In genomic region chr14:79831198-79831890, GRCh38 we compare ENCODE assay signal across 21 cellular contexts.
DNase-seq lines count a peak whose midpoint lies in the region; ATAC-seq and TF ChIP-seq lines count a peak whose summit lies in the region.
"Had no signal": no experiment of that assay in that cellular context is flagged by ENCODE, and none has a peak within 500 bp of the region (broad histone marks: within the 10 kb centered on the region; RNA-seq: fewer than 3 reads in every experiment).

No MANE protein-coding gene starts in this region.

- CTCF ChIA-PET in MCF 10A (lab: Yijun Ruan, JAX): interaction anchor here (0.6 kb wide), 1 partner anchor 225 kb away, joined by 3 read pairs; no protein-coding TSS in a partner anchor
- CTCF ChIA-PET in mammary epithelial cell (lab: Charles Lee; ENCODE audit: low non-redundant PET): no interaction called here

- peaks cover 4% of the 10 kb centered on the region for H3K36me3 Mint-ChIP-seq in MCF 10A (ENCODE audit: insufficient read depth, unreplicated experiment)
- H3K36me3 Mint-ChIP-seq: activated CD4-positive, alpha-beta memory T cell treated with anti-CD3 and anti-CD28 coated beads for 36 hours; activated naive CD8-positive, alpha-beta T cell treated with anti-CD3 and anti-CD28 coated beads, Interleukin-2, amount 10 ng/mL, durations not matched to agents 7 days and 5 days; CD14-positive monocyte; IgD-negative memory B cell had no signal

- no peak overlapping the region for H3K4me3 Mint-ChIP-seq in MCF 10A (ENCODE audit: unreplicated experiment)
- H3K4me3 Mint-ChIP-seq: activated CD4-positive, alpha-beta memory T cell treated with anti-CD3 and anti-CD28 coated beads for 36 hours; activated naive CD8-positive, alpha-beta T cell treated with anti-CD3 and anti-CD28 coated beads, Interleukin-2, amount 10 ng/mL, durations not matched to agents 7 days and 5 days; CD14-positive monocyte; IgD-negative memory B cell; stimulated activated naive CD8-positive, alpha-beta T cell treated with anti-CD3 and anti-CD28 coated beads, Interleukin-15, Interleukin-2, amounts not matched to agents 100 ng/mL and 50 ng/mL, for 24 hours had no signal

- TF ChIP-seq CTCF in MCF 10A (IDR thresholded peaks at IDR 0.05; ENCODE audit: unreplicated experiment): no peak
- no peak for TF ChIP-seq CTCF in mammary epithelial cell (conservative IDR thresholded peaks at IDR 0.05 in 1 of 2, IDR thresholded peaks at IDR 0.05 in 1 of 2; ENCODE audit: extremely low read depth in 1 of 2, insufficient read depth in 1 of 2, low read depth in 1 of 2, low read length in 2 of 2)

- H3K27ac Mint-ChIP-seq in MCF 10A (ENCODE audit: low read depth, unreplicated experiment): no peak overlapping the region
- H3K27ac Mint-ChIP-seq: activated CD4-positive, alpha-beta memory T cell treated with anti-CD3 and anti-CD28 coated beads for 36 hours; activated naive CD8-positive, alpha-beta T cell treated with anti-CD3 and anti-CD28 coated beads, Interleukin-2, amount 10 ng/mL, durations not matched to agents 7 days and 5 days; CD14-positive monocyte; IgD-negative memory B cell; stimulated activated naive CD8-positive, alpha-beta T cell treated with anti-CD3 and anti-CD28 coated beads, Interleukin-15, Interleukin-2, amounts not matched to agents 100 ng/mL and 50 ng/mL, for 24 hours had no signal

- POLR2A ChIA-PET in MCF 10A (lab: Yijun Ruan, JAX): no interaction called here

- H3K27me3 ChIP-seq in mammary epithelial cell (ENCODE audit: insufficient read depth, low read length): no peaks in the 10 kb centered on the region
- H3K27me3 ChIP-seq: neutrophil, tibial artery had no signal

- no peak overlapping the region for H2AFZ ChIP-seq in mammary epithelial cell (ENCODE audit: low read depth, low read length)

- H3K4me1 Mint-ChIP-seq in MCF 10A (ENCODE audit: insufficient read depth, unreplicated experiment): no peaks in the 10 kb centered on the region
- H3K4me1 Mint-ChIP-seq: activated naive CD8-positive, alpha-beta T cell treated with anti-CD3 and anti-CD28 coated beads, Interleukin-2, amount 10 ng/mL, durations not matched to agents 7 days and 5 days; CD14-positive monocyte; IgD-negative memory B cell had no signal

- no peaks in the 10 kb centered on the region for H3K36me3 ChIP-seq in mammary epithelial cell (ENCODE audit: insufficient read depth, low read length)
- H3K36me3 ChIP-seq: neutrophil, tibial artery had no signal

- peaks cover 2% of the 10 kb centered on the region for H3K9me3 ChIP-seq in mammary epithelial cell (replicated peaks; ENCODE audit: insufficient read depth, low read length)
- H3K9me3 ChIP-seq: neutrophil, tibial artery had no signal

- ATAC-seq in GM21529 (IDR thresholded peaks at IDR 0.05; ENCODE audit: unreplicated experiment): no peak
- ATAC-seq in sciatic nerve: no peak
- ATAC-seq: Right ventricle myocardium inferior had no signal

- dilution Hi-C loops in mammary epithelial cell (cut with HindIII; ENCODE audit: low sequenced_read_pairs): no loop called here

- in situ Hi-C loops in mammary epithelial cell (cut with MboI; ENCODE audit: low sequenced_read_pairs in 2 of 2): no loop called here

- no peaks in the 10 kb centered on the region for H4K20me1 ChIP-seq in mammary epithelial cell (ENCODE audit: insufficient read depth, low read length)

- H3K9ac ChIP-seq in mammary epithelial cell (ENCODE audit: insufficient read depth, low read length): no peak overlapping the region

- H3K4me3 ChIP-seq in mammary epithelial cell (replicated peaks in 1 of 3; ENCODE audit: insufficient read depth in 1 of 3, low read depth in 2 of 3, low read length in 3 of 3): no peak overlapping the region
- H3K4me3 ChIP-seq: tibial artery had no signal

- no peak overlapping the region for H3K27ac ChIP-seq in mammary epithelial cell (ENCODE audit: insufficient read depth, low read depth, low read length)
- H3K27ac ChIP-seq: neutrophil, tibial artery had no signal

- BruUV-seq in MCF 10A (replicated peaks; lab: Mats Ljungman, UMichigan) (no TSS peak), mammary epithelial cell (replicated peaks; lab: Mats Ljungman, UMichigan) (no TSS peak)

- DNase-seq in MCF 10A (ENCODE audit: unreplicated experiment) (peak; percentile 6), mammary epithelial cell (no peak), NCI-H524 (lab: John Stamatoyannopoulos, UW) (peak; percentile 92 to 93), fibroblast of the conjunctiva (ENCODE audit: low read depth) (peak; percentile 18), sciatic nerve (ENCODE audit: low spot score) (no peak), NK-92 (lab: John Stamatoyannopoulos, UW; ENCODE audit: unreplicated experiment) (no peak)
- DNase-seq in stimulated activated CD4-positive, alpha-beta T cell treated with anti-CD3 and anti-CD28 coated beads, Interleukin-2, amount 100 ng/mL, for 24 hours: no peak
- DNase-seq: activated CD4-positive, alpha-beta memory T cell treated with anti-CD3 and anti-CD28 coated beads for 36 hours; activated CD4-positive, CD25-positive, alpha-beta regulatory T cell; activated naive CD8-positive, alpha-beta T cell treated with anti-CD3 and anti-CD28 coated beads, Interleukin-2, amount 10 ng/mL, durations not matched to agents 7 days and 5 days; effector memory CD4-positive, alpha-beta T cell; GDM1; kidney glomerular epithelial cell; SW 1271; tibial artery had no signal

- H3K27me3 Mint-ChIP-seq in MCF 10A (ENCODE audit: insufficient read depth, unreplicated experiment): peaks cover 69% of the 10 kb centered on the region
- H3K27me3 Mint-ChIP-seq: activated CD4-positive, alpha-beta memory T cell treated with anti-CD3 and anti-CD28 coated beads for 36 hours; activated naive CD8-positive, alpha-beta T cell treated with anti-CD3 and anti-CD28 coated beads, Interleukin-2, amount 10 ng/mL, durations not matched to agents 7 days and 5 days; IgD-negative memory B cell; stimulated activated naive CD8-positive, alpha-beta T cell treated with anti-CD3 and anti-CD28 coated beads, Interleukin-15, Interleukin-2, amounts not matched to agents 100 ng/mL and 50 ng/mL, for 24 hours had no signal

- intact Hi-C loops in MCF 10A (cut with micrococcal nuclease): no loop called here
- intact Hi-C loops in mammary epithelial cell (cut with micrococcal nuclease): no loop called here
- intact Hi-C loops in sciatic nerve (cut with DNase I): no loop called here

- no peaks in the 10 kb centered on the region for H3K79me2 ChIP-seq in mammary epithelial cell (ENCODE audit: insufficient read depth, low read length)

- H3K9me3 Mint-ChIP-seq in MCF 10A (ENCODE audit: unreplicated experiment): no peaks in the 10 kb centered on the region
- H3K9me3 Mint-ChIP-seq: activated CD4-positive, alpha-beta memory T cell treated with anti-CD3 and anti-CD28 coated beads for 36 hours had no signal

- no peaks in the 10 kb centered on the region for H3K4me1 ChIP-seq in mammary epithelial cell (ENCODE audit: insufficient read depth, low read length)
- H3K4me1 ChIP-seq: tibial artery had no signal

- WGBS in mammary epithelial cell (ENCODE audit: low coverage, missing lambda C conversion rate): 61% methylated on average over 10 of the region's 10 CpGs

- H3K4me2 ChIP-seq in mammary epithelial cell (ENCODE audit: insufficient read depth, low read depth, low read length): no peak overlapping the region

Comparison
In these comparisons a context has a peak if more than half of its experiments do, and no peak if none do; other contexts are left out.
1. DNase-seq: peak in MCF 10A (single experiment), NCI-H524 (2 of 2) and fibroblast of the conjunctiva (single experiment); none in mammary epithelial cell (single experiment), sciatic nerve (single experiment), stimulated activated CD4-positive, alpha-beta T cell treated with anti-CD3 and anti-CD28 coated beads, Interleukin-2, amount 100 ng/mL, for 24 hours (0 of 2) and NK-92 (single experiment).